Comparison of ENCODE assay signal across 9 cellular contexts in genomic region chr3:139202226-139202958, GRCh38.
DNase-seq lines count a peak whose midpoint lies in the region; ATAC-seq, FAIRE-seq and TF ChIP-seq lines count a peak whose summit lies in the region.
"Had no signal": no experiment of that assay in that cellular context is flagged by ENCODE, and none has a peak within 500 bp of the region (broad histone marks: within the 10 kb centered on the region; RNA-seq: fewer than 3 reads in every experiment).

No MANE protein-coding gene starts in this region.

- H3K4me2 ChIP-seq in KMS-11, result peak overlapping the region; percentile 39

- peaks cover 13 to 28% of the 10 kb centered on the region in 2 donors for H3K27me3 Mint-ChIP-seq in CD8-positive, alpha-beta memory T cell

- H3K36me3 ChIP-seq in KMS-11 (ENCODE audit: insufficient read depth) (no peaks in the 10 kb centered on the region), pancreas (no peaks in the 10 kb centered on the region)
- H3K36me3 ChIP-seq in CD8-positive, alpha-beta memory T cell (ENCODE audit: insufficient read depth, low read length), result no peaks in the 10 kb centered on the region

- H2AFZ ChIP-seq in KMS-11 (ENCODE audit: low read depth), result peak overlapping the region; percentile 56

- intact Hi-C loops in pancreas (cut with DNase I), result no loop called here

- no peaks in the 10 kb centered on the region for H3K9me3 ChIP-seq in pancreas
- no peaks in the 10 kb centered on the region for H3K9me3 ChIP-seq in CD8-positive, alpha-beta memory T cell (ENCODE audit: low read length)

- no peak overlapping the region for H3K4me3 Mint-ChIP-seq in CD8-positive, alpha-beta memory T cell
- H3K4me3 Mint-ChIP-seq: naive B cell had no signal

- no peaks in the 10 kb centered on the region for H4K20me1 ChIP-seq in KMS-11 (ENCODE audit: insufficient read depth)

- peak; percentile 10 for DNase-seq in stimulated activated CD4-positive, alpha-beta T cell treated with anti-CD3 and anti-CD28 coated beads, Interleukin-15, amount 100 ng/mL, for 24 hours
- no peak for DNase-seq in stimulated activated CD4-positive, alpha-beta T cell treated with anti-CD3 and anti-CD28 coated beads, Interleukin-12 subunit alpha, Interleukin-12 subunit beta, amount 100 ng/mL, for 4 hours
- DNase-seq in T47D (ENCODE audit: low read depth in 1 of 2, low spot score in 1 of 2) (peak; percentile 81 to 87), pancreas (peak in 5 of 6 donors; percentile 66 to 77 (median 74))
- no peak for DNase-seq in CD8-positive, alpha-beta memory T cell
- DNase-seq: naive B cell had no signal

- peaks cover 51% of the 10 kb centered on the region for H3K4me1 ChIP-seq in KMS-11 (ENCODE audit: low read depth, poor library complexity, severe bottlenecking)
- H3K4me1 ChIP-seq in pancreas, result peaks cover 5 to 14% (median 8%) of the 10 kb centered on the region in 3 donors
- H3K4me1 ChIP-seq in CD8-positive, alpha-beta memory T cell (ENCODE audit: insufficient read depth, low read length), result no peaks in the 10 kb centered on the region

- no peak overlapping the region; the same call in 1 of the 2 replicates for H3K9ac ChIP-seq in KMS-11

- H3K27ac ChIP-seq in KMS-11 (peak overlapping the region; percentile 25), pancreas (no peak overlapping the region)
- no peak overlapping the region for H3K27ac ChIP-seq in CD8-positive, alpha-beta memory T cell (ENCODE audit: low read depth, low read length)

- FAIRE-seq in pancreas (lab: Jason Lieb, UNC), result no peak

- 32 to 42% methylated on average over 5 of the region's 5 CpGs for WGBS in pancreas, 2 donors

- H3K4me1 Mint-ChIP-seq in CD8-positive, alpha-beta memory T cell, result no peaks in the 10 kb centered on the region

- ATAC-seq in pancreas (peak; percentile 89 to 95 (median 91)), HG02981 (IDR thresholded peaks at IDR 0.05; ENCODE audit: unreplicated experiment) (no peak), HG02970 (IDR thresholded peaks at IDR 0.05; ENCODE audit: low FRiP score, unreplicated experiment) (no peak)

- no peaks in the 10 kb centered on the region for H3K36me3 Mint-ChIP-seq in CD8-positive, alpha-beta memory T cell
- H3K36me3 Mint-ChIP-seq: naive B cell had no signal

- in situ Hi-C loops in T47D (cut with HindIII; ENCODE audit: low pct_unique_long_range_greater_than_20kb, low sequenced_read_pairs), result no loop called here

- no peak overlapping the region for H3K27ac Mint-ChIP-seq in CD8-positive, alpha-beta memory T cell
- H3K27ac Mint-ChIP-seq: naive B cell had no signal

- POLR2A ChIA-PET in CD8-positive, alpha-beta memory T cell (lab: Charles Lee), result no interaction called here

- no peaks in the 10 kb centered on the region for H3K27me3 ChIP-seq in KMS-11 (ENCODE audit: insufficient read depth, low read depth)
- no peaks in the 10 kb centered on the region for H3K27me3 ChIP-seq in pancreas
- no peaks in the 10 kb centered on the region for H3K27me3 ChIP-seq in CD8-positive, alpha-beta memory T cell (ENCODE audit: insufficient read depth, low read length, poor library complexity, severe bottlenecking)

- CTCF ChIA-PET in CD8-positive, alpha-beta memory T cell (lab: Charles Lee), result no interaction called here

- H3K4me3 ChIP-seq in KMS-11 (IDR thresholded peaks at IDR 0.05; ENCODE audit: insufficient read depth, low read depth, low read length) (no peak overlapping the region), pancreas (no peak overlapping the region)
- H3K4me3 ChIP-seq in CD8-positive, alpha-beta memory T cell (ENCODE audit: low read length), result no peak overlapping the region

- peaks cover 0 to 2% (median 2%) of the 10 kb centered on the region in 5 donors for H3K9me3 Mint-ChIP-seq in CD8-positive, alpha-beta memory T cell

- TF ChIP-seq CTCF in KMS-11 (conservative IDR thresholded peaks at IDR 0.05; ENCODE audit: low read depth, low read length), result peak; percentile 45
- TF ChIP-seq CTCF in pancreas (IDR thresholded peaks at IDR 0.05), result no peak

- no peaks in the 10 kb centered on the region for H3K79me2 ChIP-seq in KMS-11 (ENCODE audit: insufficient read depth, low read depth)

Comparison
In these comparisons a context has a peak if more than half of its experiments do, and no peak if none do; other contexts are left out.
1. DNase-seq: peak in stimulated activated CD4-positive, alpha-beta T cell treated with anti-CD3 and anti-CD28 coated beads, Interleukin-15, amount 100 ng/mL, for 24 hours (single experiment), T47D (2 of 2) and pancreas (5 of 6); none in stimulated activated CD4-positive, alpha-beta T cell treated with anti-CD3 and anti-CD28 coated beads, Interleukin-12 subunit alpha, Interleukin-12 subunit beta, amount 100 ng/mL, for 4 hours (single experiment) and CD8-positive, alpha-beta memory T cell (0 of 5).
2. ATAC-seq: peak in pancreas (4 of 4); none in HG02981 (single experiment) and HG02970 (single experiment).